1 cellular context compared by ENCODE assay signal in genomic region chr1:241610056-241610815, GRCh38.
A peak's percentile ranks its signal among the peaks of the same experiment; 100 is the strongest.
TF ChIP-seq lines count a peak whose summit lies in the region.

No MANE protein-coding gene starts in this region.

TF ChIP-seq in endothelial cell of umbilical vein, 7 proteins besides CTCF, POLR2A, EP300 and RAD21:
- TF ChIP-seq GATA2 (IDR thresholded peaks at IDR 0.05; ENCODE audit: insufficient read depth, insufficient read length, low read depth, low read length) (peak; percentile 81), EZH2 (IDR thresholded peaks at IDR 0.05; ENCODE audit: borderline replicate concordance, low read depth, low read length, severe bottlenecking) (no peak), MAX (IDR thresholded peaks at IDR 0.05; ENCODE audit: insufficient read depth, insufficient read length) (no peak), MYC (IDR thresholded peaks at IDR 0.05; ENCODE audit: low read depth, low read length) (no peak), JUN (IDR thresholded peaks at IDR 0.05; ENCODE audit: borderline replicate concordance, insufficient read depth, insufficient read length, low read depth) (no peak), FOS (IDR thresholded peaks at IDR 0.05; ENCODE audit: borderline replicate concordance, insufficient read depth, low read length) (no peak), POLR2AphosphoS5 (IDR thresholded peaks at IDR 0.05; ENCODE audit: insufficient read depth, low read depth, low read length) (peak; percentile 38)
